In genomic region chr9:98099346-98099745, GRCh38 we compare ENCODE assay signal across 13 cellular contexts. TPM values are rescaled to one million over a fixed set of nuclear protein-coding genes. Genes with fewer than 3 reads are reported as not detected.
DNase-seq lines count a peak whose midpoint lies in the region; ATAC-seq lines count a peak whose summit lies in the region.
"Had no signal": no experiment of that assay in that cellular context is flagged by ENCODE, and none has a peak within 500 bp of the region (broad histone marks: within the 10 kb centered on the region; RNA-seq: fewer than 3 reads in every experiment).

No MANE protein-coding gene starts in this region.

- H3K36me3 Mint-ChIP-seq in activated CD4-positive, alpha-beta T cell treated with anti-CD3 and anti-CD28 coated beads, Interleukin-2, amount 10 ng/mL, durations not matched to agents 24 days and 14 days (ENCODE audit: low read depth), result peaks cover 58% of the 10 kb centered on the region
- H3K36me3 Mint-ChIP-seq in IgD-negative memory B cell, result peaks cover 8% of the 10 kb centered on the region
- H3K36me3 Mint-ChIP-seq in activated T-helper 1 cell treated with anti-CD3 and anti-CD28 coated beads, Interleukin-12 subunit alpha, Interleukin-12 subunit beta, Interleukin-2, Interleukin-4 antibody, amounts not matched to agents 30 ng/mL and 10 ng/mL and 1 ng/mL, durations not matched to agents 14 hours and 24 hours and 36 hours (ENCODE audit: low read depth), result peaks cover 35% of the 10 kb centered on the region
- peaks cover 0 to 49% (median 37%) of the 10 kb centered on the region in 3 donors for H3K36me3 Mint-ChIP-seq in naive thymus-derived CD8-positive, alpha-beta T cell

- no peak for ATAC-seq in naive thymus-derived CD8-positive, alpha-beta T cell
- no peak for ATAC-seq in GM19467 (IDR thresholded peaks at IDR 0.05; ENCODE audit: unreplicated experiment)
- ATAC-seq: HCT116, Panc1 had no signal

- intact Hi-C loops in activated CD4-positive, alpha-beta T cell treated with anti-CD3 and anti-CD28 coated beads, Interleukin-2, amount 10 ng/mL, durations not matched to agents 24 days and 14 days (cut with micrococcal nuclease), result loop anchor here (2.0 kb wide), 1 partner anchor 43 kb away; the partner anchor contains the start of gene NANS
- intact Hi-C loops in activated T-helper 1 cell treated with anti-CD3 and anti-CD28 coated beads, Interleukin-12 subunit alpha, Interleukin-12 subunit beta, Interleukin-2, Interleukin-4 antibody, amounts not matched to agents 30 ng/mL and 10 ng/mL and 1 ng/mL, durations not matched to agents 14 hours and 24 hours and 36 hours (cut with micrococcal nuclease), result no loop called here

- peak overlapping the region; percentile 66 for H3K4me3 Mint-ChIP-seq in activated CD4-positive, alpha-beta T cell treated with anti-CD3 and anti-CD28 coated beads, Interleukin-2, amount 10 ng/mL, durations not matched to agents 24 days and 14 days
- H3K4me3 Mint-ChIP-seq in IgD-negative memory B cell, result peak overlapping the region in 2 of 4 donors; percentile 43 to 72
- peak overlapping the region; percentile 55 for H3K4me3 Mint-ChIP-seq in activated T-helper 1 cell treated with anti-CD3 and anti-CD28 coated beads, Interleukin-12 subunit alpha, Interleukin-12 subunit beta, Interleukin-2, Interleukin-4 antibody, amounts not matched to agents 30 ng/mL and 10 ng/mL and 1 ng/mL, durations not matched to agents 14 hours and 24 hours and 36 hours
- H3K4me3 Mint-ChIP-seq in naive thymus-derived CD8-positive, alpha-beta T cell, result peak overlapping the region in 5 of 10 donors; percentile 60 to 74 (median 69)
- H3K4me3 Mint-ChIP-seq: dendritic cell treated with granulocyte-macrophage colony-stimulating factor and Interleukin-4, amounts not matched to agents 40 ng/mL and 50 ng/mL, for 4 days had no signal

- H3K27me3 Mint-ChIP-seq in activated CD4-positive, alpha-beta T cell treated with anti-CD3 and anti-CD28 coated beads, Interleukin-2, amount 10 ng/mL, durations not matched to agents 24 days and 14 days, result no peaks in the 10 kb centered on the region
- H3K27me3 Mint-ChIP-seq in IgD-negative memory B cell, result no peaks in the 10 kb centered on the region
- H3K27me3 Mint-ChIP-seq in activated T-helper 1 cell treated with anti-CD3 and anti-CD28 coated beads, Interleukin-12 subunit alpha, Interleukin-12 subunit beta, Interleukin-2, Interleukin-4 antibody, amounts not matched to agents 30 ng/mL and 10 ng/mL and 1 ng/mL, durations not matched to agents 14 hours and 24 hours and 36 hours (ENCODE audit: insufficient read depth), result no peaks in the 10 kb centered on the region
- H3K27me3 Mint-ChIP-seq in naive thymus-derived CD8-positive, alpha-beta T cell, result no peaks in the 10 kb centered on the region
- H3K27me3 Mint-ChIP-seq: dendritic cell treated with granulocyte-macrophage colony-stimulating factor and Interleukin-4, amounts not matched to agents 40 ng/mL and 50 ng/mL, for 4 days had no signal

- peak overlapping the region; percentile 89 for H3K27ac Mint-ChIP-seq in activated CD4-positive, alpha-beta T cell treated with anti-CD3 and anti-CD28 coated beads, Interleukin-2, amount 10 ng/mL, durations not matched to agents 24 days and 14 days
- H3K27ac Mint-ChIP-seq in IgD-negative memory B cell, result peak overlapping the region in 2 of 3 donors; percentile 79 to 92
- H3K27ac Mint-ChIP-seq in activated T-helper 1 cell treated with anti-CD3 and anti-CD28 coated beads, Interleukin-12 subunit alpha, Interleukin-12 subunit beta, Interleukin-2, Interleukin-4 antibody, amounts not matched to agents 30 ng/mL and 10 ng/mL and 1 ng/mL, durations not matched to agents 14 hours and 24 hours and 36 hours, result peak overlapping the region; percentile 81
- H3K27ac Mint-ChIP-seq in naive thymus-derived CD8-positive, alpha-beta T cell, result peak overlapping the region; percentile 88 to 99 (median 96)
- H3K27ac Mint-ChIP-seq: dendritic cell treated with granulocyte-macrophage colony-stimulating factor and Interleukin-4, amounts not matched to agents 40 ng/mL and 50 ng/mL, for 4 days had no signal

- POLR2A ChIA-PET in naive thymus-derived CD8-positive, alpha-beta T cell (lab: Charles Lee), result interaction anchor here (11.9 kb wide), 1 partner anchor 20 kb away, joined by 238 read pairs; the partner anchor contains the start of gene TRIM14

- H3K9me3 Mint-ChIP-seq in activated CD4-positive, alpha-beta T cell treated with anti-CD3 and anti-CD28 coated beads, Interleukin-2, amount 10 ng/mL, durations not matched to agents 24 days and 14 days, result no peaks in the 10 kb centered on the region
- H3K9me3 Mint-ChIP-seq in IgD-negative memory B cell, result no peaks in the 10 kb centered on the region
- no peaks in the 10 kb centered on the region for H3K9me3 Mint-ChIP-seq in activated T-helper 1 cell treated with anti-CD3 and anti-CD28 coated beads, Interleukin-12 subunit alpha, Interleukin-12 subunit beta, Interleukin-2, Interleukin-4 antibody, amounts not matched to agents 30 ng/mL and 10 ng/mL and 1 ng/mL, durations not matched to agents 14 hours and 24 hours and 36 hours
- H3K9me3 Mint-ChIP-seq in naive thymus-derived CD8-positive, alpha-beta T cell, result no peaks in the 10 kb centered on the region
- H3K9me3 Mint-ChIP-seq: dendritic cell treated with granulocyte-macrophage colony-stimulating factor and Interleukin-4, amounts not matched to agents 40 ng/mL and 50 ng/mL, for 4 days had no signal

- H3K4me1 Mint-ChIP-seq in activated CD4-positive, alpha-beta T cell treated with anti-CD3 and anti-CD28 coated beads, Interleukin-2, amount 10 ng/mL, durations not matched to agents 24 days and 14 days, result peaks cover 69% of the 10 kb centered on the region
- peaks cover 35 to 51% (median 47%) of the 10 kb centered on the region in 3 donors for H3K4me1 Mint-ChIP-seq in IgD-negative memory B cell
- peaks cover 82% of the 10 kb centered on the region for H3K4me1 Mint-ChIP-seq in activated T-helper 1 cell treated with anti-CD3 and anti-CD28 coated beads, Interleukin-12 subunit alpha, Interleukin-12 subunit beta, Interleukin-2, Interleukin-4 antibody, amounts not matched to agents 30 ng/mL and 10 ng/mL and 1 ng/mL, durations not matched to agents 14 hours and 24 hours and 36 hours (ENCODE audit: low read depth)
- H3K4me1 Mint-ChIP-seq in naive thymus-derived CD8-positive, alpha-beta T cell, result peaks cover 30 to 89% (median 75%) of the 10 kb centered on the region in 4 donors

- no peak for DNase-seq in activated CD4-positive, alpha-beta T cell treated with anti-CD3 and anti-CD28 coated beads, Interleukin-2, amount 10 ng/mL, durations not matched to agents 24 days and 14 days
- no peak for DNase-seq in activated CD4-positive, alpha-beta T cell treated with anti-CD3 and anti-CD28 coated beads for 48 hours
- no peak for DNase-seq in activated T-helper 1 cell treated with anti-CD3 and anti-CD28 coated beads, Interleukin-12 subunit alpha, Interleukin-12 subunit beta, Interleukin-2, Interleukin-4 antibody, amounts not matched to agents 30 ng/mL and 10 ng/mL and 1 ng/mL, durations not matched to agents 14 hours and 24 hours and 36 hours (ENCODE audit: low spot score)
- no peak for DNase-seq in naive thymus-derived CD8-positive, alpha-beta T cell
- DNase-seq in NCI-H1417 treated with DMSO at 0.1 percent for 48 hours (lab: John Stamatoyannopoulos, UW) (no peak), COLO829 (ENCODE audit: low spot score) (no peak)
- DNase-seq: KBM-7, NCI-H524 treated with DMSO at 0.1 percent for 48 hours had no signal

RNA-seq across cellular contexts. Expression of gene TRIM14, which starts 19.7 kb away (rescaled TPM):
- 47.3 and 47.8 TPM in 2 replicates for total RNA-seq in activated CD4-positive, alpha-beta T cell treated with anti-CD3 and anti-CD28 coated beads, Interleukin-2, amount 10 ng/mL, durations not matched to agents 24 days and 14 days
- polyA plus RNA-seq in IgD-negative memory B cell, result 43.0 TPM
- 41.7 and 42.0 TPM in 2 replicates for total RNA-seq in activated T-helper 1 cell treated with anti-CD3 and anti-CD28 coated beads, Interleukin-12 subunit alpha, Interleukin-12 subunit beta, Interleukin-2, Interleukin-4 antibody, amounts not matched to agents 30 ng/mL and 10 ng/mL and 1 ng/mL, durations not matched to agents 14 hours and 24 hours and 36 hours
- total RNA-seq in naive thymus-derived CD8-positive, alpha-beta T cell, result 10 to 100 TPM; 76.9 to 78.1 TPM
- polyA plus RNA-seq in naive thymus-derived CD8-positive, alpha-beta T cell, result 10 to 100 TPM; 48.7 to 84.0 (median 68.4) TPM

RNA-seq across cellular contexts. Expression of gene NANS, which starts 42.8 kb away (rescaled TPM):
- total RNA-seq in activated CD4-positive, alpha-beta T cell treated with anti-CD3 and anti-CD28 coated beads, Interleukin-2, amount 10 ng/mL, durations not matched to agents 24 days and 14 days, result 54.0 and 57.1 TPM in 2 replicates
- polyA plus RNA-seq in IgD-negative memory B cell, result 26.9 TPM
- 54.4 and 55.5 TPM in 2 replicates for total RNA-seq in activated T-helper 1 cell treated with anti-CD3 and anti-CD28 coated beads, Interleukin-12 subunit alpha, Interleukin-12 subunit beta, Interleukin-2, Interleukin-4 antibody, amounts not matched to agents 30 ng/mL and 10 ng/mL and 1 ng/mL, durations not matched to agents 14 hours and 24 hours and 36 hours
- total RNA-seq in naive thymus-derived CD8-positive, alpha-beta T cell, result 10 to 100 TPM; 15.0 to 15.7 TPM
- 10 to 100 TPM; 28.9 to 32.4 (median 30.9) TPM for polyA plus RNA-seq in naive thymus-derived CD8-positive, alpha-beta T cell
